18 cellular contexts compared by ENCODE assay signal in genomic region chr4:76681996-76682395, GRCh38.
DNase-seq lines count a peak whose midpoint lies in the region; ATAC-seq and TF ChIP-seq lines count a peak whose summit lies in the region.
"Had no signal": no experiment of that assay in that cellular context is flagged by ENCODE, and none has a peak within 500 bp of the region (broad histone marks: within the 10 kb centered on the region; RNA-seq: fewer than 3 reads in every experiment).

No MANE protein-coding gene starts in this region.

- peaks cover 15 to 21% of the 10 kb centered on the region in 2 donors for H3K4me1 ChIP-seq in ascending aorta
- peaks cover 5% of the 10 kb centered on the region for H3K4me1 ChIP-seq in mesenchymal stem cell (ENCODE audit: control insufficient read depth, insufficient read depth, low read depth, low read length)
- peaks cover 0 to 36% (median 11%) of the 10 kb centered on the region in 4 donors for H3K4me1 ChIP-seq in transverse colon

- in situ Hi-C loops in transverse colon (cut with MboI; ENCODE audit: low pct_ligation_motif_present in 1 of 4, low pct_unique_long_range_greater_than_20kb in 1 of 4, low sequenced_read_pairs in 3 of 4) = no loop called here

- H3K9me3 ChIP-seq in ascending aorta = no peaks in the 10 kb centered on the region
- H3K9me3 ChIP-seq in mesenchymal stem cell (ENCODE audit: control insufficient read depth, low read length) = no peaks in the 10 kb centered on the region
- H3K9me3 ChIP-seq in transverse colon = no peaks in the 10 kb centered on the region

- no peak overlapping the region for H3K18ac ChIP-seq in mesenchymal stem cell (ENCODE audit: low read depth in 1 of 2, low read length in 2 of 2)

- TF ChIP-seq CTCF in ascending aorta (IDR thresholded peaks at IDR 0.05) (no peak), transverse colon (IDR thresholded peaks at IDR 0.05) (no peak)

- H4K91ac ChIP-seq in mesenchymal stem cell (ENCODE audit: low read length) = no peak overlapping the region

- no peak overlapping the region for H4K8ac ChIP-seq in mesenchymal stem cell (ENCODE audit: low read length)

- H3K4ac ChIP-seq in mesenchymal stem cell (ENCODE audit: low read depth in 1 of 2, low read length in 2 of 2) = no peak overlapping the region

- no peak overlapping the region for H3K4me2 ChIP-seq in mesenchymal stem cell (ENCODE audit: low read length, poor library complexity, severe bottlenecking)

- no peak overlapping the region for H3K14ac ChIP-seq in mesenchymal stem cell (ENCODE audit: low read length in 2 of 2)

- peak; percentile 46 for DNase-seq in EH (ENCODE audit: low read depth)
- DNase-seq in ascending aorta (ENCODE audit: low spot score in 2 of 2) = no peak
- no peak for DNase-seq in mesenchymal stem cell
- DNase-seq in transverse colon = no peak
- no peak for DNase-seq in NCI-H524 (lab: John Stamatoyannopoulos, UW)
- DNase-seq in activated T-cell treated with anti-CD3 and anti-CD28 coated beads for 4 hours = no peak
- DNase-seq: AML-193; CD4-positive, alpha-beta memory T cell; DND-41; GF-D8; KBM-7; NCI-H1048; NCI-H146; NCI-H226; NCI-H774 had no signal

- peak overlapping the region in 1 of 2 donors; percentile 30 for H3K4me3 ChIP-seq in ascending aorta
- H3K4me3 ChIP-seq in mesenchymal stem cell (ENCODE audit: insufficient read depth in 1 of 2, low read depth in 1 of 2, low read length in 2 of 2) = no peak overlapping the region
- H3K4me3 ChIP-seq in transverse colon = no peak overlapping the region

- no peak for ATAC-seq in GM18502 (IDR thresholded peaks at IDR 0.05; ENCODE audit: poor library complexity, unreplicated experiment)
- ATAC-seq: Right ventricle myocardium inferior had no signal

- WGBS in mesenchymal stem cell = 89% methylated on average over 1 of the region's 1 CpG
- 63 to 73% methylated on average over 1 of the region's 1 CpG for WGBS in transverse colon (ENCODE audit: low coverage in 1 of 2), 2 donors

- H3K79me1 ChIP-seq in mesenchymal stem cell (replicated peaks; ENCODE audit: low read length, poor library complexity, severe bottlenecking) = no peaks in the 10 kb centered on the region

- H2AK5ac ChIP-seq in mesenchymal stem cell (ENCODE audit: low read length, severe bottlenecking) = no peak overlapping the region

- no peak overlapping the region for H2BK15ac ChIP-seq in mesenchymal stem cell (ENCODE audit: low read depth, poor library complexity, severe bottlenecking)

- intact Hi-C loops in ascending aorta (cut with DNase I) = no loop called here
- intact Hi-C loops in transverse colon (cut with DNase I; ENCODE audit: low total_unique reads) = no loop called here

- H3K27ac ChIP-seq in ascending aorta (peak overlapping the region; percentile 72), mesenchymal stem cell (ENCODE audit: low read length, poor library complexity, severe bottlenecking) (peak overlapping the region; percentile 44), transverse colon (peak overlapping the region; percentile 67 to 79 (median 78))
- H3K27ac ChIP-seq: HL-60 had no signal

- H3K36me3 ChIP-seq in ascending aorta (no peaks in the 10 kb centered on the region), mesenchymal stem cell (ENCODE audit: control insufficient read depth in 1 of 2, insufficient read depth in 2 of 2, low read depth in 1 of 2, low read length in 2 of 2) (no peaks in the 10 kb centered on the region), transverse colon (no peaks in the 10 kb centered on the region)

- H2AFZ ChIP-seq in mesenchymal stem cell (ENCODE audit: low read depth, low read length) = no peak overlapping the region

- H3K27me3 ChIP-seq in ascending aorta = no peaks in the 10 kb centered on the region
- H3K27me3 ChIP-seq in mesenchymal stem cell (ENCODE audit: control insufficient read depth in 1 of 2, insufficient read depth in 1 of 2, low read length in 2 of 2) = peaks cover 0 to 5% of the 10 kb centered on the region in 2 experiments
- no peaks in the 10 kb centered on the region for H3K27me3 ChIP-seq in transverse colon

- H3K23ac ChIP-seq in mesenchymal stem cell (ENCODE audit: low read length in 2 of 2) = no peak overlapping the region

- TF ChIP-seq POLR2A in transverse colon (IDR thresholded peaks at IDR 0.05) = no peak

- no peak for TF ChIP-seq EP300 in transverse colon (IDR thresholded peaks at IDR 0.05; ENCODE audit: low read depth)

- H2BK5ac ChIP-seq in mesenchymal stem cell (ENCODE audit: low read depth, low read length, poor library complexity, severe bottlenecking) = no peak overlapping the region

- H2BK120ac ChIP-seq in mesenchymal stem cell (ENCODE audit: low read depth, low read length) = no peak overlapping the region

- no peak overlapping the region for H3K9ac ChIP-seq in mesenchymal stem cell (ENCODE audit: low read length)

- H2BK12ac ChIP-seq in mesenchymal stem cell (ENCODE audit: low read length in 2 of 2) = no peak overlapping the region
